In the genomic region with DNA sequence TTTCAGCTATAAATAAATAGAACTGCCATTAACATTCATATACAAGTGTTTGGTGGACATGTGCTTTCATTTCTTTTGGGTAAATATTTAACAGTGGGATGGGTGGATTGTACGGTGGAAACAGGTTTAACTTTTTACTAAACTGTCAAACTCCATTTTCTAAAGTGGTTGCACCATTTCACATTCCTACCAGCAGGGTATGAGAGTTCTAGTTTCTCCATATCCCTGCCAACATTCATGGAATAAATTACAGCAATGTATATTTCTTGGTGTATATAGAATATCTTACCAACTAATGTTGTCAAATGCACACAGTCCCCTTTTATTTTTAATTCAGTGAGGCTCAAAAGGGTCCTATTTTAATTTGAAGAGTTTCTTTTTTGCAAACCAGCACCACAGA, we compare ENCODE assay signal across 23 cellular contexts.
DNase-seq lines count a peak whose midpoint lies in the region; ATAC-seq and TF ChIP-seq lines count a peak whose summit lies in the region.
"Had no signal": no experiment of that assay in that cellular context is flagged by ENCODE, and none has a peak within 500 bp of the region (broad histone marks: within the 10 kb centered on the region; RNA-seq: fewer than 3 reads in every experiment).

No MANE protein-coding gene starts in this region.

- H3K4me1 ChIP-seq in cardiac muscle cell (ENCODE audit: low read depth) (no peaks in the 10 kb centered on the region), right atrium auricular region (no peaks in the 10 kb centered on the region), ascending aorta (no peaks in the 10 kb centered on the region)
- H3K4me1 ChIP-seq: prostate gland had no signal

- intact Hi-C loops in ascending aorta (cut with DNase I) = no loop called here

- H3K9me3 ChIP-seq in cardiac muscle cell (ENCODE audit: low read depth) (no peaks in the 10 kb centered on the region), right atrium auricular region (peaks cover 0 to 7% of the 10 kb centered on the region in 2 donors), ascending aorta (peaks cover 0 to 8% of the 10 kb centered on the region in 2 donors)
- H3K9me3 ChIP-seq: prostate gland had no signal

- no peaks in the 10 kb centered on the region for H3K4me1 Mint-ChIP-seq in activated naive CD8-positive, alpha-beta T cell treated with anti-CD3 and anti-CD28 coated beads, Interleukin-2, amount 50 U/mL, for 24 hours
- H3K4me1 Mint-ChIP-seq: activated CD4-positive, alpha-beta T cell treated with anti-CD3 and anti-CD28 coated beads for 36 hours; naive thymus-derived CD8-positive, alpha-beta T cell had no signal

- no peak overlapping the region for H3K4me3 Mint-ChIP-seq in activated naive CD8-positive, alpha-beta T cell treated with anti-CD3 and anti-CD28 coated beads, Interleukin-2, amount 50 U/mL, for 24 hours
- H3K4me3 Mint-ChIP-seq: activated CD4-positive, alpha-beta T cell treated with anti-CD3 and anti-CD28 coated beads for 36 hours; naive thymus-derived CD8-positive, alpha-beta T cell had no signal

- H3K27me3 ChIP-seq in cardiac muscle cell (no peaks in the 10 kb centered on the region), right atrium auricular region (no peaks in the 10 kb centered on the region), ascending aorta (no peaks in the 10 kb centered on the region)

- H3K27ac ChIP-seq in cardiac muscle cell (no peak overlapping the region), right atrium auricular region (no peak overlapping the region), VCaP (no peak overlapping the region), ascending aorta (no peak overlapping the region)
- H3K27ac ChIP-seq: prostate gland had no signal

- peaks cover 7% of the 10 kb centered on the region for H3K27me3 Mint-ChIP-seq in activated naive CD8-positive, alpha-beta T cell treated with anti-CD3 and anti-CD28 coated beads, Interleukin-2, amount 50 U/mL, for 24 hours

- H3K4me3 ChIP-seq in cardiac muscle cell = no peak overlapping the region
- no peak overlapping the region for H3K4me3 ChIP-seq in right atrium auricular region
- no peak overlapping the region for H3K4me3 ChIP-seq in fibroblast of villous mesenchyme (ENCODE audit: low read depth, low read length)
- no peak overlapping the region for H3K4me3 ChIP-seq in ascending aorta
- H3K4me3 ChIP-seq: lung, prostate gland had no signal

- ATAC-seq in activated naive CD8-positive, alpha-beta T cell treated with anti-CD3 and anti-CD28 coated beads, Interleukin-2, amount 50 U/mL, for 24 hours = no peak
- no peak for ATAC-seq in HG03354 (IDR thresholded peaks at IDR 0.05; ENCODE audit: poor library complexity, severe bottlenecking, unreplicated experiment)
- ATAC-seq: activated CD4-positive, alpha-beta T cell treated with anti-CD3 and anti-CD28 coated beads for 36 hours; naive thymus-derived CD8-positive, alpha-beta T cell had no signal

- H3K36me3 Mint-ChIP-seq in activated naive CD8-positive, alpha-beta T cell treated with anti-CD3 and anti-CD28 coated beads, Interleukin-2, amount 50 U/mL, for 24 hours (ENCODE audit: low read depth) = no peaks in the 10 kb centered on the region

- H3K9me3 Mint-ChIP-seq in activated naive CD8-positive, alpha-beta T cell treated with anti-CD3 and anti-CD28 coated beads, Interleukin-2, amount 50 U/mL, for 24 hours = peaks cover 4% of the 10 kb centered on the region

- TF ChIP-seq CTCF in cardiac muscle cell (IDR thresholded peaks at IDR 0.05; ENCODE audit: low read depth, low read length) (peak; percentile 33), right atrium auricular region (IDR thresholded peaks at IDR 0.05) (no peak), VCaP (conservative IDR thresholded peaks at IDR 0.05) (peak; percentile 25), fibroblast of villous mesenchyme (IDR thresholded peaks at IDR 0.05; ENCODE audit: insufficient read depth, low read depth, low read length) (peak; percentile 20), ascending aorta (IDR thresholded peaks at IDR 0.05) (no peak)

- DNase-seq in cardiac muscle cell (ENCODE audit: low read depth in 1 of 2, low spot score in 1 of 2) = no peak
- no peak for DNase-seq in right atrium auricular region (ENCODE audit: low spot score)
- no peak for DNase-seq in fibroblast of villous mesenchyme (ENCODE audit: low read depth)
- no peak for DNase-seq in mesenteric fat pad (ENCODE audit: low spot score)
- DNase-seq in activated naive CD8-positive, alpha-beta T cell treated with anti-CD3 and anti-CD28 coated beads, Interleukin-2, amount 50 U/mL, for 24 hours = no peak
- DNase-seq in ascending aorta (ENCODE audit: low spot score in 2 of 2) = no peak
- DNase-seq: activated CD4-positive, alpha-beta T cell treated with anti-CD3 and anti-CD28 coated beads for 36 hours; activated CD8-positive, alpha-beta memory T cell treated with anti-CD3 and anti-CD28 coated beads, Interleukin-2, amount 50 U/mL, for 4 hours; activated gamma-delta T cell; amygdala; cortex of kidney; erythroblast; head of caudate nucleus; naive thymus-derived CD8-positive, alpha-beta T cell; NCI-H2081; NCI-H526 treated with DMSO at 0.1 percent for 48 hours; OCI-M1; stimulated activated CD4-positive, alpha-beta T cell treated with anti-CD3 and anti-CD28 coated beads, Interleukin-12 subunit alpha, Interleukin-12 subunit beta, amount 100 ng/mL, for 4 hours; stimulated activated naive CD4-positive, alpha-beta T cell treated with Interleukin-2 at 50 U/mL for 16 hours had no signal

- H3K36me3 ChIP-seq in cardiac muscle cell = no peaks in the 10 kb centered on the region
- no peaks in the 10 kb centered on the region for H3K36me3 ChIP-seq in right atrium auricular region
- no peaks in the 10 kb centered on the region for H3K36me3 ChIP-seq in ascending aorta
- H3K36me3 ChIP-seq: prostate gland had no signal

- no peak overlapping the region for H3K27ac Mint-ChIP-seq in activated naive CD8-positive, alpha-beta T cell treated with anti-CD3 and anti-CD28 coated beads, Interleukin-2, amount 50 U/mL, for 24 hours
- H3K27ac Mint-ChIP-seq: activated CD4-positive, alpha-beta T cell treated with anti-CD3 and anti-CD28 coated beads for 36 hours; naive thymus-derived CD8-positive, alpha-beta T cell had no signal

Comparison
In these comparisons a context has a peak if more than half of its experiments do, and no peak if none do; other contexts are left out.
1. CTCF ChIP-seq: peak in cardiac muscle cell (single experiment), VCaP (single experiment) and fibroblast of villous mesenchyme (single experiment); none in right atrium auricular region (0 of 2) and ascending aorta (0 of 3).